In the genomic region with DNA sequence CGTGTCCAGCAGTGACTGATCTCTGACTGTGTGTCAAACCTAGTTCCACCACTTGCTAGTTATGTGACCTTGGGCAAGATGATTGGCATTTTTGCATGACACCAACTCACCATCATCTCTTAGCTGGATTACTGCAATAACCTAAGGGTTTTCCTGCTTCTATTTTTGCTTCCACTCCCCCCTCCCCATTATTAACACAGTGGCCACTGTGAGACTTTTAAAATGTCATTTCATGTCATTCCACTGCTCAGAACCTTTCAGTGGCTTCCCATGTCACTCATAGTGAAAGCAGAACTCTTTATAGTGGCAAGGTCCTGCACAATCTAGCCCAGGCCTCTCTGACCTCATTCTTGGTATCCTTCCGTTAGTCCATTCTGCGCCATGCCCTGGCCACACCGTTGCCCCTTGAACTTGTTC, we compare ENCODE assay signal across 12 cellular contexts. TPM values are rescaled to one million over a fixed set of nuclear protein-coding genes. Genes with fewer than 3 reads are reported as not detected.
A peak's percentile ranks its signal among the peaks of the same experiment; 100 is the strongest.
DNase-seq lines count a peak whose midpoint lies in the region; ATAC-seq lines count a peak whose summit lies in the region.
"Had no signal": no experiment of that assay in that cellular context is flagged by ENCODE, and none has a peak within 500 bp of the region (broad histone marks: within the 10 kb centered on the region; RNA-seq: fewer than 3 reads in every experiment).

No MANE protein-coding gene starts in this region.

- peak overlapping the region; percentile 40 for H3K27ac Mint-ChIP-seq in activated CD8-positive, alpha-beta memory T cell treated with anti-CD3 and anti-CD28 coated beads, Interleukin-2, amount 10 ng/mL, durations not matched to agents 7 days and 5 days
- H3K27ac Mint-ChIP-seq in stimulated activated effector memory CD8-positive, alpha-beta T cell treated with anti-CD3 and anti-CD28 coated beads, Interleukin-12 subunit alpha, Interleukin-12 subunit beta, amount 100 ng/mL, for 72 hours: no peak overlapping the region

- H3K27me3 Mint-ChIP-seq in activated CD8-positive, alpha-beta memory T cell treated with anti-CD3 and anti-CD28 coated beads, Interleukin-2, amount 10 ng/mL, durations not matched to agents 7 days and 5 days: no peaks in the 10 kb centered on the region

- no peak for DNase-seq in activated CD8-positive, alpha-beta memory T cell treated with anti-CD3 and anti-CD28 coated beads, Interleukin-2, amount 10 ng/mL, durations not matched to agents 7 days and 5 days
- DNase-seq in activated CD8-positive, alpha-beta memory T cell treated with anti-CD3 and anti-CD28 coated beads for 24 hours: no peak
- no peak for DNase-seq in stimulated activated effector memory CD8-positive, alpha-beta T cell treated with anti-CD3 and anti-CD28 coated beads, Interleukin-12 subunit alpha, Interleukin-12 subunit beta, amount 100 ng/mL, for 72 hours (ENCODE audit: low spot score in 2 of 2)
- no peak for DNase-seq in stimulated activated CD4-positive, alpha-beta T cell treated with anti-CD3 and anti-CD28 coated beads, Interleukin-4, amount 100 ng/mL, for 4 hours
- DNase-seq in HT-29 (ENCODE audit: low spot score): no peak
- DNase-seq in T-helper 2 cell: no peak
- DNase-seq: brain microvascular endothelial cell, NCI-H226, retina had no signal

- H3K4me1 Mint-ChIP-seq in activated CD8-positive, alpha-beta memory T cell treated with anti-CD3 and anti-CD28 coated beads, Interleukin-2, amount 10 ng/mL, durations not matched to agents 7 days and 5 days: peaks cover 38% of the 10 kb centered on the region
- peaks cover 36% of the 10 kb centered on the region for H3K4me1 Mint-ChIP-seq in stimulated activated effector memory CD8-positive, alpha-beta T cell treated with anti-CD3 and anti-CD28 coated beads, Interleukin-12 subunit alpha, Interleukin-12 subunit beta, amount 100 ng/mL, for 72 hours

- CTCF ChIA-PET in activated CD8-positive, alpha-beta memory T cell treated with anti-CD3 and anti-CD28 coated beads, Interleukin-2, amount 10 ng/mL, durations not matched to agents 7 days and 5 days (lab: Charles Lee): interaction anchor here (1.7 kb wide), 1 partner anchor 24 kb away, joined by 5 read pairs; no protein-coding TSS in a partner anchor

- ATAC-seq in activated CD8-positive, alpha-beta memory T cell treated with anti-CD3 and anti-CD28 coated beads, Interleukin-2, amount 10 ng/mL, durations not matched to agents 7 days and 5 days: no peak
- ATAC-seq in GM21717 (IDR thresholded peaks at IDR 0.05; ENCODE audit: unreplicated experiment) (peak; percentile 94), HG03378 (IDR thresholded peaks at IDR 0.05; ENCODE audit: unreplicated experiment) (peak; percentile 86)
- ATAC-seq in stimulated activated effector memory CD8-positive, alpha-beta T cell treated with anti-CD3 and anti-CD28 coated beads, Interleukin-12 subunit alpha, Interleukin-12 subunit beta, amount 100 ng/mL, for 72 hours: peak; percentile 58
- ATAC-seq: A549 had no signal

- peaks cover 20% of the 10 kb centered on the region for H3K36me3 Mint-ChIP-seq in activated CD8-positive, alpha-beta memory T cell treated with anti-CD3 and anti-CD28 coated beads, Interleukin-2, amount 10 ng/mL, durations not matched to agents 7 days and 5 days
- peaks cover 65% of the 10 kb centered on the region for H3K36me3 Mint-ChIP-seq in stimulated activated effector memory CD8-positive, alpha-beta T cell treated with anti-CD3 and anti-CD28 coated beads, Interleukin-12 subunit alpha, Interleukin-12 subunit beta, amount 100 ng/mL, for 72 hours

- H3K9me3 Mint-ChIP-seq in activated CD8-positive, alpha-beta memory T cell treated with anti-CD3 and anti-CD28 coated beads, Interleukin-2, amount 10 ng/mL, durations not matched to agents 7 days and 5 days (ENCODE audit: low read depth): no peaks in the 10 kb centered on the region
- H3K9me3 Mint-ChIP-seq in stimulated activated effector memory CD8-positive, alpha-beta T cell treated with anti-CD3 and anti-CD28 coated beads, Interleukin-12 subunit alpha, Interleukin-12 subunit beta, amount 100 ng/mL, for 72 hours: no peaks in the 10 kb centered on the region

- no peak overlapping the region for H3K4me3 Mint-ChIP-seq in activated CD8-positive, alpha-beta memory T cell treated with anti-CD3 and anti-CD28 coated beads, Interleukin-2, amount 10 ng/mL, durations not matched to agents 7 days and 5 days
- H3K4me3 Mint-ChIP-seq in stimulated activated effector memory CD8-positive, alpha-beta T cell treated with anti-CD3 and anti-CD28 coated beads, Interleukin-12 subunit alpha, Interleukin-12 subunit beta, amount 100 ng/mL, for 72 hours: no peak overlapping the region

RNA-seq across cellular contexts. Expression of a gene that starts 4.8 kb away (rescaled TPM):
- 1 to 10 TPM; 9.1 to 9.3 TPM for total RNA-seq in activated CD8-positive, alpha-beta memory T cell treated with anti-CD3 and anti-CD28 coated beads, Interleukin-2, amount 10 ng/mL, durations not matched to agents 7 days and 5 days
- not detected in 2 replicates for total RNA-seq in HT-29 (2014; rRNA removed; shearing (Covaris generic))

Comparison
In these comparisons a context has a peak if more than half of its experiments do, and no peak if none do; other contexts are left out.
1. RNA of a gene that starts 4.8 kb away (total RNA-seq): 9.1 to 9.3 TPM in activated CD8-positive, alpha-beta memory T cell treated with anti-CD3 and anti-CD28 coated beads, Interleukin-2, amount 10 ng/mL, durations not matched to agents 7 days and 5 days; not detected in HT-29; every median in the first group is over 10 times any median in the second.